ENCODE assay signal across 1 cellular context in genomic region chr2:120703330-120703994, GRCh38.
TF ChIP-seq lines count a peak whose summit lies in the region.

No MANE protein-coding gene starts in this region.

TF ChIP-seq in HepG2, 621 proteins besides CTCF, POLR2A, EP300 and RAD21 (continued from another document):
- TF ChIP-seq THAP7 (CRISPR knock-in tag; IDR thresholded peaks at IDR 0.05) = no peak
- TF ChIP-seq CHD4 (IDR thresholded peaks at IDR 0.05; ENCODE audit: borderline replicate concordance, low read length) = no peak
- TF ChIP-seq ZBTB33 (CRISPR knock-in tag; IDR thresholded peaks at IDR 0.05) = no peak
